Comparison of ENCODE assay signal across 7 cellular contexts in the genomic region with DNA sequence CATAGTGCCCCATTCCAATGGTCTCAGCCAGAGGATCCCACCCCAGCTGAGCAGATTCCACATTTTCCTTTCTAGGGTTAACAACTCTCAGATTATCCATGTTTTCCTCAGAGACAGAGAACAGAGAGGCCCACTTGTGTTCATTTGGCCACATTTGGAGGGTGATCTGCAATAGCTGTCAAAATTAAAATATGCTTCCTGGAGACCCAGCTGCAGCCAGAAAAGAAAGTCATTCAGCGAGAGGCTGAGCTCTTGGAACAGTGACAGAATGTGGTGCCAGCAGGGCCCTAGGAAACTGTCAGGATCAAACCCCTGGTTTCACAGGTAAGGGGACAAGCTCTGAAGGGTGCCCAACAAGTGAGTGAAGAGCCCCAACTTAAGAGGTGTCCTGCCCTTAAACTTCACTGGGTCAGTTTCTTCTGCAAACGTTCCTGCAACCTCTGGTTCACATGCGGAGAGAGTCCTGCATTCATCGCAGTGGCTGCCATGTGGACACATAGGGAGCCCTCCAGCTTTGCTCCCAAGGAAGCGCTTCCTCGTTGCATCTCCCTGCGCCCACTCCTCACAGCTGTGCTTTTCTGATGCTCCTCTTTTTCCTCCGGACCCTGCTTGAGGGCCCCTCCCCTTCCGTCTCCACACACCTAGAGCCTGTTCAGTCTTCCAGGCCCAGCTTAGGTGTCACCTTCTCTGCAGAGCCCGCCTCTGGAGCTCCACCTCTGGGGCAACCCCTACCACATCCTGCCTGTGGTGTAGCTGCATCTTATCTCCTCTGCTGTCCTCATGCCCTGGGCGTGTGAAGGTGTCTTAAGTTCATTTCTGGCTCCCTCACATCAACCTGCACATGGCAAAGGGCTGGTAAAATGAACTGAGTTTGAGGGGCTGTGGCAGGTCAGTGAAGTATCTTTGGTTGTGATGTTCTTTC. TPM values are rescaled to one million over a fixed set of nuclear protein-coding genes. Genes with fewer than 3 reads are reported as not detected.
DNase-seq lines count a peak whose midpoint lies in the region; ATAC-seq and TF ChIP-seq lines count a peak whose summit lies in the region.

No MANE protein-coding gene starts in this region.

- H3K27me3 ChIP-seq in stomach (no peaks in the 10 kb centered on the region), A673 (replicated peaks; ENCODE audit: insufficient read depth, low read depth, low read length, poor library complexity) (no peaks in the 10 kb centered on the region)

- peak overlapping the region; percentile 91 to 95 for H3K27ac Mint-ChIP-seq in T-cell
- H3K27ac Mint-ChIP-seq in activated T-cell treated with anti-CD3 and anti-CD28 coated beads, Interleukin-2, amount 50 U/mL, for 72 hours, result peak overlapping the region; percentile 48

- peak overlapping the region; percentile 50 to 82 (median 74) for H3K4me3 Mint-ChIP-seq in T-cell
- H3K4me3 Mint-ChIP-seq in activated T-cell treated with anti-CD3 and anti-CD28 coated beads, Interleukin-2, amount 50 U/mL, for 72 hours, result peak overlapping the region; percentile 74 to 83

- peak; percentile 70 to 93 (median 88) for DNase-seq in T-cell
- peak; percentile 86 to 90 for DNase-seq in activated T-cell treated with anti-CD3 and anti-CD28 coated beads, Interleukin-2, amount 50 U/mL, for 72 hours
- peak; percentile 16 for DNase-seq in pons (ENCODE audit: low spot score)
- DNase-seq in stomach, result peak; percentile 53
- DNase-seq in NCI-H128 (lab: John Stamatoyannopoulos, UW; ENCODE audit: unreplicated experiment), result no peak
- DNase-seq in A673 (ENCODE audit: low spot score), result no peak

- no peak for TF ChIP-seq CTCF in stomach (IDR thresholded peaks at IDR 0.05)
- no peak for TF ChIP-seq CTCF in A673 (conservative IDR thresholded peaks at IDR 0.05; ENCODE audit: low read depth, low read length)

- H3K4me3 ChIP-seq in stomach (no peak overlapping the region), A673 (ENCODE audit: low read depth, low read length, poor library complexity, severe bottlenecking) (no peak overlapping the region)

- peaks cover 65 to 87% (median 85%) of the 10 kb centered on the region in 3 donors for H3K4me1 Mint-ChIP-seq in T-cell
- peaks cover 80% of the 10 kb centered on the region for H3K4me1 Mint-ChIP-seq in activated T-cell treated with anti-CD3 and anti-CD28 coated beads, Interleukin-2, amount 50 U/mL, for 72 hours (ENCODE audit: low read depth)

- no peak for TF ChIP-seq POLR2A in stomach (IDR thresholded peaks at IDR 0.05)

- POLR2A ChIA-PET in T-cell (lab: Charles Lee), result interaction anchor here (0.8 to 3.4 kb wide), 11 partner anchors 9 to 166 kb away, joined by 3 to 42 read pairs (median 5); a partner anchor contains a TSS
- POLR2A ChIA-PET in A673 (lab: Charles Lee; ENCODE audit: low non-redundant PET), result no interaction called here

- intact Hi-C loops in stomach (cut with DNase I; ENCODE audit: low total_unique reads), result no loop called here
- intact Hi-C loops in A673 (cut with micrococcal nuclease; ENCODE audit: unreplicated experiment), result no loop called here

- TF ChIP-seq EP300 in stomach (IDR thresholded peaks at IDR 0.05), result no peak

- ATAC-seq in T-cell (replicated peaks in 1 of 4) (peak; percentile 99 to 100 (median 100)), HG03521 (IDR thresholded peaks at IDR 0.05; ENCODE audit: unreplicated experiment) (no peak)
- peak; percentile 99 to 100 for ATAC-seq in activated T-cell treated with anti-CD3 and anti-CD28 coated beads, Interleukin-2, amount 50 U/mL, for 72 hours (replicated peaks in 1 of 2)

- H3K9me3 Mint-ChIP-seq in T-cell, result no peaks in the 10 kb centered on the region
- no peaks in the 10 kb centered on the region for H3K9me3 Mint-ChIP-seq in activated T-cell treated with anti-CD3 and anti-CD28 coated beads, Interleukin-2, amount 50 U/mL, for 72 hours

- no peaks in the 10 kb centered on the region for H3K27me3 Mint-ChIP-seq in T-cell
- H3K27me3 Mint-ChIP-seq in activated T-cell treated with anti-CD3 and anti-CD28 coated beads, Interleukin-2, amount 50 U/mL, for 72 hours (ENCODE audit: low read depth), result no peaks in the 10 kb centered on the region

- peaks cover 12 to 34% (median 23%) of the 10 kb centered on the region in 4 donors for H3K36me3 ChIP-seq in stomach
- H3K36me3 ChIP-seq in A673 (ENCODE audit: insufficient read depth, low read length, poor library complexity, severe bottlenecking), result no peaks in the 10 kb centered on the region

- peaks cover 32% of the 10 kb centered on the region for H3K36me3 Mint-ChIP-seq in T-cell
- H3K36me3 Mint-ChIP-seq in activated T-cell treated with anti-CD3 and anti-CD28 coated beads, Interleukin-2, amount 50 U/mL, for 72 hours (ENCODE audit: insufficient read depth in 2 of 2), result peaks cover 0 to 2% of the 10 kb centered on the region in 2 donors

- peaks cover 0 to 14% (median 6%) of the 10 kb centered on the region in 4 donors for H3K4me1 ChIP-seq in stomach
- H3K4me1 ChIP-seq in A673 (ENCODE audit: insufficient read depth, low read length, poor library complexity, severe bottlenecking), result peaks cover 6% of the 10 kb centered on the region

- BruUV-seq in A673 (replicated peaks; lab: Mats Ljungman, UMichigan), result no TSS peak

- no peak overlapping the region for H3K27ac ChIP-seq in stomach
- H3K27ac ChIP-seq in A673 (ENCODE audit: low read depth, low read length, poor library complexity, severe bottlenecking), result no peak overlapping the region

- H3K9me3 ChIP-seq in stomach (no peaks in the 10 kb centered on the region), A673 (ENCODE audit: low read depth, low read length, poor library complexity, severe bottlenecking) (no peaks in the 10 kb centered on the region)

- CTCF ChIA-PET in T-cell (lab: Charles Lee), result interaction anchor here in 1 of 2 donors (0.5 to 2.4 kb wide), 9 partner anchors 10 to 385 kb away, joined by 3 to 17 read pairs (median 5); a partner anchor contains a TSS
- CTCF ChIA-PET in A673 (lab: Charles Lee), result no interaction called here

- WGBS in stomach, 5 donors, result 65 to 71% (median 69%) methylated on average over 11 of the region's 11 CpGs

RNA-seq across cellular contexts. Expression of a gene that starts 3.9 kb away (rescaled TPM):
- total RNA-seq in T-cell (1 to 10 TPM; 5.7 to 6.8 (median 6.5) TPM), stomach (10 to 100 TPM in 1 of 5 donors, 1 to 10 TPM in 1, under 1 TPM in 2, not detected in 1; under 0.01 to 28.0 (median 1.3) TPM), A673 (2021) (2.3 and 3.6 TPM in 2 replicates)
- 1 to 10 TPM; 3.7 to 5.4 TPM for total RNA-seq in activated T-cell treated with anti-CD3 and anti-CD28 coated beads, Interleukin-2, amount 50 U/mL, for 72 hours
- polyA plus RNA-seq in stomach, result 1 to 10 TPM in 1 of 3 donors, under 1 TPM in 2; 0.19 to 1.4 (median 0.70) TPM

RNA-seq across cellular contexts. Expression of a gene that starts 22.3 kb away (rescaled TPM):
- total RNA-seq in T-cell (100 to 1,000 TPM; 241 to 754 (median 311) TPM), stomach (100 to 1,000 TPM in 1 of 5 donors, 10 to 100 TPM in 4; 15.2 to 111 (median 41.9) TPM), A673 (2021) (88.5 and 106 TPM in 2 replicates)
- 100 to 1,000 TPM; 152 to 198 TPM for total RNA-seq in activated T-cell treated with anti-CD3 and anti-CD28 coated beads, Interleukin-2, amount 50 U/mL, for 72 hours
- polyA plus RNA-seq in stomach, result 10 to 100 TPM; 21.9 to 55.3 (median 49.3) TPM

RNA-seq across cellular contexts. Expression of a gene that starts 54.1 kb away (rescaled TPM):
- under 1 TPM in 3 of 5 donors, not detected in 2; 0.19 to 0.96 (median 0.30) TPM for total RNA-seq in T-cell
- 1 to 10 TPM in 1 of 2 donors, under 1 TPM in 1; 0.53 to 1.1 TPM for total RNA-seq in activated T-cell treated with anti-CD3 and anti-CD28 coated beads, Interleukin-2, amount 50 U/mL, for 72 hours
- total RNA-seq in stomach, result not detected
- polyA plus RNA-seq in stomach, result under 1 TPM in 1 of 3 donors, not detected in 2; 0.28 TPM
- total RNA-seq in A673 (2021), result 0.41 TPM in 1 of 2 replicates, not detected in the other

Comparison
In these comparisons a context has a peak if more than half of its experiments do, and no peak if none do; other contexts are left out.
1. DNase-seq: peak in T-cell (34 of 34), activated T-cell treated with anti-CD3 and anti-CD28 coated beads, Interleukin-2, amount 50 U/mL, for 72 hours (2 of 2), pons (single experiment) and stomach (single experiment); none in NCI-H128 (single experiment) and A673 (single experiment).